Comparison of ENCODE assay signal across 19 cellular contexts in the genomic region with DNA sequence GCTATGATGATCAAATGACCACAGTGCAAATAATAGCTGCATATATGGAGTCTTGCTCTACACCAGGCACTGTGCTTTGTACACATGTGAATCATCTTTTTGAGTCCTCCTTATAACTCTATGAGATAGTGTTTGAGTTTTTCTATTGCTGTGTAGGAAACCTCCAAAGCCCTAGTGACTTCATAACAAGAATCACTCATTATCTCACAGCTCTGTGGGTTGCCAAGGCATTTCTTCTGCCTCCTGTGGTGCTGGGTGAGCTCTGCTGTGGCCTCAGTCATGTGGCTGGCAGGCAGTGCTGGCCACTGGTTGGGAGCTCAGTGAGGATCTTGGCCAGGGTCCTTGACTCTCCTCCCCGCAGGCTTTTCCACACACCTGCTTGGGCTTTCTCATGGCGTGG.
A peak's percentile ranks its signal among the peaks of the same experiment; 100 is the strongest.
DNase-seq lines count a peak whose midpoint lies in the region; ATAC-seq, FAIRE-seq and TF ChIP-seq lines count a peak whose summit lies in the region.
"Had no signal": no experiment of that assay in that cellular context is flagged by ENCODE, and none has a peak within 500 bp of the region (broad histone marks: within the 10 kb centered on the region; RNA-seq: fewer than 3 reads in every experiment).

No MANE protein-coding gene starts in this region.

- no peaks in the 10 kb centered on the region for H3K27me3 ChIP-seq in right atrium auricular region
- H3K27me3 ChIP-seq: cardiac muscle cell, vagina had no signal

- TF ChIP-seq CTCF in right atrium auricular region (IDR thresholded peaks at IDR 0.05) (no peak), D721Med (IDR thresholded peaks at IDR 0.05; ENCODE audit: insufficient read depth, missing control alignments) (no peak)

- no peaks in the 10 kb centered on the region for H3K9me3 Mint-ChIP-seq in activated T-helper 17 cell treated with anti-CD3 and anti-CD28 coated beads, Interleukin-2, amount 50 U/mL, for 72 hours
- H3K9me3 Mint-ChIP-seq in stimulated activated effector memory CD8-positive, alpha-beta T cell treated with anti-CD3 and anti-CD28 coated beads, Interleukin-12 subunit alpha, Interleukin-12 subunit beta, amount 100 ng/mL, for 72 hours = no peaks in the 10 kb centered on the region
- H3K9me3 Mint-ChIP-seq: activated B cell treated with CpG ODN at 0.5 μM for 24 hours; activated naive CD4-positive, alpha-beta T cell treated with anti-CD3 and anti-CD28 coated beads, Interleukin-2, amount 10 ng/mL, durations not matched to agents 7 days and 5 days; GM23338; T-helper 1 cell treated with Interleukin-12 subunit alpha and Interleukin-12 subunit beta and Interleukin-4 antibody, amounts not matched to agents 30 μg/mL and 1 μg/mL, for 36 hours had no signal

- H3K36me3 Mint-ChIP-seq in activated T-helper 17 cell treated with anti-CD3 and anti-CD28 coated beads, Interleukin-2, amount 50 U/mL, for 72 hours (ENCODE audit: low read depth) = no peaks in the 10 kb centered on the region
- no peaks in the 10 kb centered on the region for H3K36me3 Mint-ChIP-seq in stimulated activated effector memory CD8-positive, alpha-beta T cell treated with anti-CD3 and anti-CD28 coated beads, Interleukin-12 subunit alpha, Interleukin-12 subunit beta, amount 100 ng/mL, for 72 hours
- H3K36me3 Mint-ChIP-seq: activated naive CD4-positive, alpha-beta T cell treated with anti-CD3 and anti-CD28 coated beads, Interleukin-2, amount 10 ng/mL, durations not matched to agents 7 days and 5 days had no signal

- H3K4me1 Mint-ChIP-seq in activated T-helper 17 cell treated with anti-CD3 and anti-CD28 coated beads, Interleukin-2, amount 50 U/mL, for 72 hours = no peaks in the 10 kb centered on the region
- peaks cover 11% of the 10 kb centered on the region for H3K4me1 Mint-ChIP-seq in stimulated activated effector memory CD8-positive, alpha-beta T cell treated with anti-CD3 and anti-CD28 coated beads, Interleukin-12 subunit alpha, Interleukin-12 subunit beta, amount 100 ng/mL, for 72 hours
- H3K4me1 Mint-ChIP-seq: activated B cell treated with CpG ODN at 0.5 μM for 24 hours; activated naive CD4-positive, alpha-beta T cell treated with anti-CD3 and anti-CD28 coated beads, Interleukin-2, amount 10 ng/mL, durations not matched to agents 7 days and 5 days had no signal

- no peak overlapping the region for H3K4me3 ChIP-seq in right atrium auricular region
- H3K4me3 ChIP-seq: cardiac muscle cell, GM23338, vagina had no signal

- no peak for FAIRE-seq in D721Med (lab: Jason Lieb, UNC)

- DNase-seq in Right ventricle myocardium inferior (ENCODE audit: missing footprints) (no peak), right atrium auricular region (ENCODE audit: low spot score) (no peak), left cardiac atrium (no peak), D721Med (ENCODE audit: insufficient read length, low spot score) (no peak), GM19240 (ENCODE audit: insufficient read length, low spot score) (no peak)
- DNase-seq in stimulated activated effector memory CD8-positive, alpha-beta T cell treated with anti-CD3 and anti-CD28 coated beads, Interleukin-12 subunit alpha, Interleukin-12 subunit beta, amount 100 ng/mL, for 72 hours (ENCODE audit: low spot score in 2 of 2) = no peak
- DNase-seq: activated B cell treated with CpG ODN at 0.5 μM for 24 hours; activated naive CD4-positive, alpha-beta T cell treated with anti-CD3 and anti-CD28 coated beads, Interleukin-2, amount 10 ng/mL, durations not matched to agents 7 days and 5 days; effector CD8-positive, alpha-beta T cell; NCI-H345; posterior cingulate gyrus; stimulated activated CD4-positive, alpha-beta T cell treated with anti-CD3 and anti-CD28 coated beads, Interleukin-15, amount 100 ng/mL, for 24 hours had no signal

- no peaks in the 10 kb centered on the region for H3K36me3 ChIP-seq in right atrium auricular region
- H3K36me3 ChIP-seq: cardiac muscle cell, vagina had no signal

- no peak overlapping the region for H3K27ac ChIP-seq in right atrium auricular region
- H3K27ac ChIP-seq: cardiac muscle cell, vagina had no signal

- H3K4me3 Mint-ChIP-seq in activated T-helper 17 cell treated with anti-CD3 and anti-CD28 coated beads, Interleukin-2, amount 50 U/mL, for 72 hours = no peak overlapping the region
- no peak overlapping the region for H3K4me3 Mint-ChIP-seq in stimulated activated effector memory CD8-positive, alpha-beta T cell treated with anti-CD3 and anti-CD28 coated beads, Interleukin-12 subunit alpha, Interleukin-12 subunit beta, amount 100 ng/mL, for 72 hours
- H3K4me3 Mint-ChIP-seq: activated B cell treated with CpG ODN at 0.5 μM for 24 hours; activated naive CD4-positive, alpha-beta T cell treated with anti-CD3 and anti-CD28 coated beads, Interleukin-2, amount 10 ng/mL, durations not matched to agents 7 days and 5 days; GM23338; T-helper 1 cell treated with Interleukin-12 subunit alpha and Interleukin-12 subunit beta and Interleukin-4 antibody, amounts not matched to agents 30 μg/mL and 1 μg/mL, for 36 hours had no signal

- ATAC-seq in Right ventricle myocardium inferior = peak; percentile 82
- ATAC-seq in activated T-helper 17 cell treated with anti-CD3 and anti-CD28 coated beads, Interleukin-2, amount 50 U/mL, for 72 hours (replicated peaks) = peak; percentile 70
- ATAC-seq in left cardiac atrium = peak; percentile 61 to 64
- ATAC-seq in stimulated activated effector memory CD8-positive, alpha-beta T cell treated with anti-CD3 and anti-CD28 coated beads, Interleukin-12 subunit alpha, Interleukin-12 subunit beta, amount 100 ng/mL, for 72 hours = peak; percentile 87
- no peak for ATAC-seq in HG02938 (IDR thresholded peaks at IDR 0.05; ENCODE audit: unreplicated experiment)
- ATAC-seq: GM23338, left lobe of liver had no signal

- intact Hi-C loops in Right ventricle myocardium inferior (cut with DNase I) (no loop called here), left cardiac atrium (cut with DNase I) (no loop called here)

- no peaks in the 10 kb centered on the region for H3K9me3 ChIP-seq in right atrium auricular region
- H3K9me3 ChIP-seq: vagina had no signal

- H3K4me1 ChIP-seq in right atrium auricular region = peaks cover 0 to 7% of the 10 kb centered on the region in 2 donors
- H3K4me1 ChIP-seq: vagina had no signal

- H3K27ac Mint-ChIP-seq in activated T-helper 17 cell treated with anti-CD3 and anti-CD28 coated beads, Interleukin-2, amount 50 U/mL, for 72 hours = no peak overlapping the region
- H3K27ac Mint-ChIP-seq in stimulated activated effector memory CD8-positive, alpha-beta T cell treated with anti-CD3 and anti-CD28 coated beads, Interleukin-12 subunit alpha, Interleukin-12 subunit beta, amount 100 ng/mL, for 72 hours = no peak overlapping the region
- H3K27ac Mint-ChIP-seq: activated B cell treated with CpG ODN at 0.5 μM for 24 hours; activated naive CD4-positive, alpha-beta T cell treated with anti-CD3 and anti-CD28 coated beads, Interleukin-2, amount 10 ng/mL, durations not matched to agents 7 days and 5 days; GM23338; T-helper 1 cell treated with Interleukin-12 subunit alpha and Interleukin-12 subunit beta and Interleukin-4 antibody, amounts not matched to agents 30 μg/mL and 1 μg/mL, for 36 hours had no signal

- H3K27me3 Mint-ChIP-seq in activated T-helper 17 cell treated with anti-CD3 and anti-CD28 coated beads, Interleukin-2, amount 50 U/mL, for 72 hours = no peaks in the 10 kb centered on the region
- H3K27me3 Mint-ChIP-seq: activated B cell treated with CpG ODN at 0.5 μM for 24 hours had no signal
